Comparison of ENCODE assay signal across 1 cellular context in the genomic region with DNA sequence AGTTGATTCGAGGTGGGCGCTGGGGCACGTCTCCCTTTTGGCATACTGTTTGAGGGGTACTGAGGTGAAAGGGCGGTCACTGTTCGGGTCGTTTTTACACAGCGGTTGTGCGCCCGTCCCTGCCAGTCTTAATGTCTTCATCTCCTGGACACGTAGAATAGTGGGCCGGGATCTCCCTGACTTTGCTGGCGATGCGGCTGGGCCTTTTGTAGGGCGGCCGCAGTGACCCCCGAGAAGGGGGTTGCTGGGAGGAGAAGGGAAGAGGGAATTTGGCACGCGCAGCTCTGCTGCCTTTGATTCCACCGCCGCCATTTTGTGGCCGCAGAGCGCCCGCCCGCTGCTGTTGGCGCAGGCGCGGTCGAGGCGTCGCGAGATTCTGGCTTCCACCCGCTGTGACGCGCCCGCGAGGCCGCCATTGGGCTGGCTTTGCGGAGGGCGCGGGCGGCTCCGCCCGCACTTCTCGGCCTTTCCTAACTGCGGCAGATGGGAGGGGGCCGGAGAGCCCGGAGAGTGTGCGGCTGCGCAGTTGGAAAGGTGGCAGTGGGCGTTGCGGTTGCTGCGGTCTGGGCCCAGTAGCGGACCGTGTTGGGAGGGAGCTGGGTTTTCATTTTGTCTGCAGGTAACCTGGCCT.
A peak's percentile ranks its signal among the peaks of the same experiment; 100 is the strongest.
TF ChIP-seq lines count a peak whose summit lies in the region.

No MANE protein-coding gene starts in this region.

TF ChIP-seq in HepG2, 621 proteins besides CTCF, POLR2A, EP300 and RAD21 (continued from another document):
- TF ChIP-seq, protein P1, sequence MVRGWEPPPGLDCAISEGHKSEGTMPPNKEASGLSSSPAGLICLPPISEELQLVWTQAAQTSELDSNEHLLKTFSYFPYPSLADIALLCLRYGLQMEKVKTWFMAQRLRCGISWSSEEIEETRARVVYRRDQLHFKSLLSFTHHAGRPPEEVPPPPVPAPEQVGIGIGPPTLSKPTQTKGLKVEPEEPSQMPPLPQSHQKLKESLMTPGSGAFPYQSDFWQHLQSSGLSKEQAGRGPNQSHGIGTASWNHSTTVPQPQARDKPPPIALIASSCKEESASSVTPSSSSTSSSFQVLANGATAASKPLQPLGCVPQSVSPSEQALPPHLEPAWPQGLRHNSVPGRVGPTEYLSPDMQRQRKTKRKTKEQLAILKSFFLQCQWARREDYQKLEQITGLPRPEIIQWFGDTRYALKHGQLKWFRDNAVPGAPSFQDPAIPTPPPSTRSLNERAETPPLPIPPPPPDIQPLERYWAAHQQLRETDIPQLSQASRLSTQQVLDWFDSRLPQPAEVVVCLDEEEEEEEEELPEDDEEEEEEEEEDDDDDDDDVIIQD (CRISPR knock-in tag; IDR thresholded peaks at IDR 0.05; ENCODE audit: low read depth) = peak; percentile 28; the same call in 1 of the 2 replicates
- no peak for TF ChIP-seq FOXO1 (CRISPR knock-in tag; IDR thresholded peaks at IDR 0.05)
- TF ChIP-seq, protein P2, sequence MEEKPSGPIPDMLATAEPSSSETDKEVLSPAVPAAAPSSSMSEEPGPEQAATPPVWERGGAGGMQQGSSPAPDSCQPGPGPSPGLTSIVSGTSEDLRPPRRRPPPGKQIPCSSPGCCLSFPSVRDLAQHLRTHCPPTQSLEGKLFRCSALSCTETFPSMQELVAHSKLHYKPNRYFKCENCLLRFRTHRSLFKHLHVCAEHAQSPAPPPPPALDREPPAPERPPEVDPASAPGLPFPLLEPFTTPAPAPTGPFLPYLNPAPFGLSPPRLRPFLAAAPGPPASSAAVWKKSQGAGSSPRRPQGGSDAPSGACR (CRISPR knock-in tag; IDR thresholded peaks at IDR 0.05) = no peak; the same call in 1 of the 2 replicates
- TF ChIP-seq RBM22 (optimal IDR thresholded peaks at IDR 0.05; ENCODE audit: low read length) = peak; percentile 82
- no peak for TF ChIP-seq ZNF83 (CRISPR knock-in tag; IDR thresholded peaks at IDR 0.05; ENCODE audit: borderline replicate concordance)
- TF ChIP-seq, protein P3, sequence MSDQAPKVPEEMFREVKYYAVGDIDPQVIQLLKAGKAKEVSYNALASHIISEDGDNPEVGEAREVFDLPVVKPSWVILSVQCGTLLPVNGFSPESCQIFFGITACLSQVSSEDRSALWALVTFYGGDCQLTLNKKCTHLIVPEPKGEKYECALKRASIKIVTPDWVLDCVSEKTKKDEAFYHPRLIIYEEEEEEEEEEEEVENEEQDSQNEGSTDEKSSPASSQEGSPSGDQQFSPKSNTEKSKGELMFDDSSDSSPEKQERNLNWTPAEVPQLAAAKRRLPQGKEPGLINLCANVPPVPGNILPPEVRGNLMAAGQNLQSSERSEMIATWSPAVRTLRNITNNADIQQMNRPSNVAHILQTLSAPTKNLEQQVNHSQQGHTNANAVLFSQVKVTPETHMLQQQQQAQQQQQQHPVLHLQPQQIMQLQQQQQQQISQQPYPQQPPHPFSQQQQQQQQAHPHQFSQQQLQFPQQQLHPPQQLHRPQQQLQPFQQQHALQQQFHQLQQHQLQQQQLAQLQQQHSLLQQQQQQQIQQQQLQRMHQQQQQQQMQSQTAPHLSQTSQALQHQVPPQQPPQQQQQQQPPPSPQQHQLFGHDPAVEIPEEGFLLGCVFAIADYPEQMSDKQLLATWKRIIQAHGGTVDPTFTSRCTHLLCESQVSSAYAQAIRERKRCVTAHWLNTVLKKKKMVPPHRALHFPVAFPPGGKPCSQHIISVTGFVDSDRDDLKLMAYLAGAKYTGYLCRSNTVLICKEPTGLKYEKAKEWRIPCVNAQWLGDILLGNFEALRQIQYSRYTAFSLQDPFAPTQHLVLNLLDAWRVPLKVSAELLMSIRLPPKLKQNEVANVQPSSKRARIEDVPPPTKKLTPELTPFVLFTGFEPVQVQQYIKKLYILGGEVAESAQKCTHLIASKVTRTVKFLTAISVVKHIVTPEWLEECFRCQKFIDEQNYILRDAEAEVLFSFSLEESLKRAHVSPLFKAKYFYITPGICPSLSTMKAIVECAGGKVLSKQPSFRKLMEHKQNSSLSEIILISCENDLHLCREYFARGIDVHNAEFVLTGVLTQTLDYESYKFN (CRISPR knock-in tag; conservative IDR thresholded peaks at IDR 0.05) = no peak
- TF ChIP-seq GZF1 (CRISPR knock-in tag; IDR thresholded peaks at IDR 0.05) = no peak
- TF ChIP-seq, protein P4, sequence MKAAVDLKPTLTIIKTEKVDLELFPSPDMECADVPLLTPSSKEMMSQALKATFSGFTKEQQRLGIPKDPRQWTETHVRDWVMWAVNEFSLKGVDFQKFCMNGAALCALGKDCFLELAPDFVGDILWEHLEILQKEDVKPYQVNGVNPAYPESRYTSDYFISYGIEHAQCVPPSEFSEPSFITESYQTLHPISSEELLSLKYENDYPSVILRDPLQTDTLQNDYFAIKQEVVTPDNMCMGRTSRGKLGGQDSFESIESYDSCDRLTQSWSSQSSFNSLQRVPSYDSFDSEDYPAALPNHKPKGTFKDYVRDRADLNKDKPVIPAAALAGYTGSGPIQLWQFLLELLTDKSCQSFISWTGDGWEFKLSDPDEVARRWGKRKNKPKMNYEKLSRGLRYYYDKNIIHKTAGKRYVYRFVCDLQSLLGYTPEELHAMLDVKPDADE (CRISPR knock-in tag; IDR thresholded peaks at IDR 0.05) = no peak
- no peak for TF ChIP-seq NFE2L2 (IDR thresholded peaks at IDR 0.05; ENCODE audit: low read length)
- TF ChIP-seq ZNF224 (CRISPR knock-in tag; IDR thresholded peaks at IDR 0.05) = peak; percentile 69; the same call in 1 of the 2 replicates
- TF ChIP-seq, protein P5, sequence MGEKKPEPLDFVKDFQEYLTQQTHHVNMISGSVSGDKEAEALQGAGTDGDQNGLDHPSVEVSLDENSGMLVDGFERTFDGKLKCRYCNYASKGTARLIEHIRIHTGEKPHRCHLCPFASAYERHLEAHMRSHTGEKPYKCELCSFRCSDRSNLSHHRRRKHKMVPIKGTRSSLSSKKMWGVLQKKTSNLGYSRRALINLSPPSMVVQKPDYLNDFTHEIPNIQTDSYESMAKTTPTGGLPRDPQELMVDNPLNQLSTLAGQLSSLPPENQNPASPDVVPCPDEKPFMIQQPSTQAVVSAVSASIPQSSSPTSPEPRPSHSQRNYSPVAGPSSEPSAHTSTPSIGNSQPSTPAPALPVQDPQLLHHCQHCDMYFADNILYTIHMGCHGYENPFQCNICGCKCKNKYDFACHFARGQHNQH (CRISPR knock-in tag; IDR thresholded peaks at IDR 0.05) = peak; percentile 53
- TF ChIP-seq ZNF816 (CRISPR knock-in tag; IDR thresholded peaks at IDR 0.05; ENCODE audit: borderline replicate concordance) = 0 out of 2 replicates have a peak, but pooled peaks have one; percentile 10
- no peak; the same call in 1 of the 2 replicates for TF ChIP-seq SMAD1 (CRISPR knock-in tag; IDR thresholded peaks at IDR 0.05; ENCODE audit: borderline replicate concordance, low read depth)
- peak; percentile 54; the same call in 1 of the 2 replicates for TF ChIP-seq NRL (CRISPR knock-in tag; IDR thresholded peaks at IDR 0.05; ENCODE audit: borderline replicate concordance)
- TF ChIP-seq, protein P6, sequence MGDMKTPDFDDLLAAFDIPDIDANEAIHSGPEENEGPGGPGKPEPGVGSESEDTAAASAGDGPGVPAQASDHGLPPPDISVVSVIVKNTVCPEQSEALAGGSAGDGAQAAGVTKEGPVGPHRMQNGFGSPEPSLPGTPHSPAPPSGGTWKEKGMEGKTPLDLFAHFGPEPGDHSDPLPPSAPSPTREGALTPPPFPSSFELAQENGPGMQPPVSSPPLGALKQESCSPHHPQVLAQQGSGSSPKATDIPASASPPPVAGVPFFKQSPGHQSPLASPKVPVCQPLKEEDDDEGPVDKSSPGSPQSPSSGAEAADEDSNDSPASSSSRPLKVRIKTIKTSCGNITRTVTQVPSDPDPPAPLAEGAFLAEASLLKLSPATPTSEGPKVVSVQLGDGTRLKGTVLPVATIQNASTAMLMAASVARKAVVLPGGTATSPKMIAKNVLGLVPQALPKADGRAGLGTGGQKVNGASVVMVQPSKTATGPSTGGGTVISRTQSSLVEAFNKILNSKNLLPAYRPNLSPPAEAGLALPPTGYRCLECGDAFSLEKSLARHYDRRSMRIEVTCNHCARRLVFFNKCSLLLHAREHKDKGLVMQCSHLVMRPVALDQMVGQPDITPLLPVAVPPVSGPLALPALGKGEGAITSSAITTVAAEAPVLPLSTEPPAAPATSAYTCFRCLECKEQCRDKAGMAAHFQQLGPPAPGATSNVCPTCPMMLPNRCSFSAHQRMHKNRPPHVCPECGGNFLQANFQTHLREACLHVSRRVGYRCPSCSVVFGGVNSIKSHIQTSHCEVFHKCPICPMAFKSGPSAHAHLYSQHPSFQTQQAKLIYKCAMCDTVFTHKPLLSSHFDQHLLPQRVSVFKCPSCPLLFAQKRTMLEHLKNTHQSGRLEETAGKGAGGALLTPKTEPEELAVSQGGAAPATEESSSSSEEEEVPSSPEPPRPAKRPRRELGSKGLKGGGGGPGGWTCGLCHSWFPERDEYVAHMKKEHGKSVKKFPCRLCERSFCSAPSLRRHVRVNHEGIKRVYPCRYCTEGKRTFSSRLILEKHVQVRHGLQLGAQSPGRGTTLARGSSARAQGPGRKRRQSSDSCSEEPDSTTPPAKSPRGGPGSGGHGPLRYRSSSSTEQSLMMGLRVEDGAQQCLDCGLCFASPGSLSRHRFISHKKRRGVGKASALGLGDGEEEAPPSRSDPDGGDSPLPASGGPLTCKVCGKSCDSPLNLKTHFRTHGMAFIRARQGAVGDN (CRISPR knock-in tag; IDR thresholded peaks at IDR 0.05) = peak; percentile 81
- TF ChIP-seq PCBP1 (IDR thresholded peaks at IDR 0.05; ENCODE audit: borderline replicate concordance, low read depth, low read length) = no peak
- peak; percentile 29; the same call in 1 of the 2 replicates for TF ChIP-seq IRX3 (CRISPR knock-in tag; IDR thresholded peaks at IDR 0.05; ENCODE audit: borderline replicate concordance, low read depth)
- TF ChIP-seq, protein P7, sequence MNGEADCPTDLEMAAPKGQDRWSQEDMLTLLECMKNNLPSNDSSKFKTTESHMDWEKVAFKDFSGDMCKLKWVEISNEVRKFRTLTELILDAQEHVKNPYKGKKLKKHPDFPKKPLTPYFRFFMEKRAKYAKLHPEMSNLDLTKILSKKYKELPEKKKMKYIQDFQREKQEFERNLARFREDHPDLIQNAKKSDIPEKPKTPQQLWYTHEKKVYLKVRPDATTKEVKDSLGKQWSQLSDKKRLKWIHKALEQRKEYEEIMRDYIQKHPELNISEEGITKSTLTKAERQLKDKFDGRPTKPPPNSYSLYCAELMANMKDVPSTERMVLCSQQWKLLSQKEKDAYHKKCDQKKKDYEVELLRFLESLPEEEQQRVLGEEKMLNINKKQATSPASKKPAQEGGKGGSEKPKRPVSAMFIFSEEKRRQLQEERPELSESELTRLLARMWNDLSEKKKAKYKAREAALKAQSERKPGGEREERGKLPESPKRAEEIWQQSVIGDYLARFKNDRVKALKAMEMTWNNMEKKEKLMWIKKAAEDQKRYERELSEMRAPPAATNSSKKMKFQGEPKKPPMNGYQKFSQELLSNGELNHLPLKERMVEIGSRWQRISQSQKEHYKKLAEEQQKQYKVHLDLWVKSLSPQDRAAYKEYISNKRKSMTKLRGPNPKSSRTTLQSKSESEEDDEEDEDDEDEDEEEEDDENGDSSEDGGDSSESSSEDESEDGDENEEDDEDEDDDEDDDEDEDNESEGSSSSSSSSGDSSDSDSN (CRISPR knock-in tag; IDR thresholded peaks at IDR 0.05) = no peak; the same call in none of the 2 replicates
- peak; percentile 80 for TF ChIP-seq TAF15 (IDR thresholded peaks at IDR 0.05; ENCODE audit: low read depth, low read length, poor library complexity, severe bottlenecking)
- no peak for TF ChIP-seq ZMYM2 (CRISPR knock-in tag; IDR thresholded peaks at IDR 0.05)
- TF ChIP-seq, protein P8, sequence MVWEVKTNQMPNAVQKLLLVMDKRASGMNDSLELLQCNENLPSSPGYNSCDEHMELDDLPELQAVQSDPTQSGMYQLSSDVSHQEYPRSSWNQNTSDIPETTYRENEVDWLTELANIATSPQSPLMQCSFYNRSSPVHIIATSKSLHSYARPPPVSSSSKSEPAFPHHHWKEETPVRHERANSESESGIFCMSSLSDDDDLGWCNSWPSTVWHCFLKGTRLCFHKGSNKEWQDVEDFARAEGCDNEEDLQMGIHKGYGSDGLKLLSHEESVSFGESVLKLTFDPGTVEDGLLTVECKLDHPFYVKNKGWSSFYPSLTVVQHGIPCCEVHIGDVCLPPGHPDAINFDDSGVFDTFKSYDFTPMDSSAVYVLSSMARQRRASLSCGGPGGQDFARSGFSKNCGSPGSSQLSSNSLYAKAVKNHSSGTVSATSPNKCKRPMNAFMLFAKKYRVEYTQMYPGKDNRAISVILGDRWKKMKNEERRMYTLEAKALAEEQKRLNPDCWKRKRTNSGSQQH (CRISPR knock-in tag; IDR thresholded peaks at IDR 0.05; ENCODE audit: low read depth) = 0 out of 2 replicates have a peak, but pooled peaks have one; percentile 5
- TF ChIP-seq GATAD1 (CRISPR knock-in tag; IDR thresholded peaks at IDR 0.05) = peak; percentile 73
- TF ChIP-seq ZNF782 (CRISPR knock-in tag; IDR thresholded peaks at IDR 0.05; ENCODE audit: borderline replicate concordance) = no peak; the same call in 1 of the 2 replicates
- TF ChIP-seq RXRB (CRISPR knock-in tag; IDR thresholded peaks at IDR 0.05; ENCODE audit: borderline replicate concordance) = no peak
- peak; percentile 72 for TF ChIP-seq POLR2G (IDR thresholded peaks at IDR 0.05; ENCODE audit: low read depth, low read length)
- TF ChIP-seq HHEX (CRISPR knock-in tag; IDR thresholded peaks at IDR 0.05) = no peak
- TF ChIP-seq DR1 (CRISPR knock-in tag; IDR thresholded peaks at IDR 0.05) = no peak
TF ChIP-seq in HepG2: peak in this region for 137.
